ENCODE assay signal across 16 cellular contexts in genomic region chr4:80751200-80751599, GRCh38.
DNase-seq lines count a peak whose midpoint lies in the region; ATAC-seq and TF ChIP-seq lines count a peak whose summit lies in the region.
"Had no signal": no experiment of that assay in that cellular context is flagged by ENCODE, and none has a peak within 500 bp of the region (broad histone marks: within the 10 kb centered on the region; RNA-seq: fewer than 3 reads in every experiment).

No MANE protein-coding gene starts in this region.

- intact Hi-C loops in IMR-90 (cut with micrococcal nuclease) = no loop called here

- no peaks in the 10 kb centered on the region for H3K9me3 ChIP-seq in IMR-90 (ENCODE audit: control insufficient read depth, insufficient read depth, low read length)
- no peaks in the 10 kb centered on the region for H3K9me3 ChIP-seq in Peyer's patch
- H3K9me3 ChIP-seq: A549 had no signal

- DNase-seq in IMR-90 (no peak), WTC11 (ENCODE audit: low spot score) (peak; percentile 29), mesendoderm (peak; percentile 50), RKO (ENCODE audit: low spot score) (no peak), Peyer's patch (no peak)
- DNase-seq: CD8-positive, alpha-beta T cell; COR-L47; DMS153; DMS79 treated with DMSO at 0.1 percent for 48 hours; EL; GDM1; H7 had no signal

- H3K23ac ChIP-seq in IMR-90 (ENCODE audit: low read depth, low read length) (no peak overlapping the region), mesendoderm (ENCODE audit: low read length) (no peak overlapping the region)

- CTCF ChIA-PET in IMR-90 (lab: Yijun Ruan, JAX) = no interaction called here
- CTCF ChIA-PET in WTC11 (lab: Charles Lee) = no interaction called here

- ATAC-seq in IMR-90 (ENCODE audit: low read depth) (no peak), WTC11 (peak; percentile 69), GM21825 (IDR thresholded peaks at IDR 0.05; ENCODE audit: unreplicated experiment) (no peak)
- ATAC-seq: A549; CD8-positive, alpha-beta T cell; K562 had no signal

- H3K56ac ChIP-seq in IMR-90 (ENCODE audit: extremely low read depth, insufficient read depth, low read length) (no peak overlapping the region), mesendoderm (ENCODE audit: low read length) (no peak overlapping the region)

- H2BK5ac ChIP-seq in IMR-90 (ENCODE audit: low read depth, low read length, poor library complexity, severe bottlenecking) (no peak overlapping the region), mesendoderm (ENCODE audit: low read length) (no peak overlapping the region)

- no peak overlapping the region for H3K4ac ChIP-seq in IMR-90 (ENCODE audit: low read depth, low read length)
- no peak overlapping the region for H3K4ac ChIP-seq in mesendoderm (ENCODE audit: low read depth, low read length)

- no peaks in the 10 kb centered on the region for H4K20me1 ChIP-seq in IMR-90 (ENCODE audit: insufficient read depth, low read length)

- TF ChIP-seq CTCF in IMR-90 (conservative IDR thresholded peaks at IDR 0.05; ENCODE audit: low read depth, low read length) (no peak), WTC11 (IDR thresholded peaks at IDR 0.05) (no peak), Peyer's patch (IDR thresholded peaks at IDR 0.05) (no peak)

- H3K9me3 Mint-ChIP-seq in WTC11 = no peaks in the 10 kb centered on the region
- H3K9me3 Mint-ChIP-seq: CD8-positive, alpha-beta T cell had no signal

- H2BK20ac ChIP-seq in IMR-90 (ENCODE audit: low read depth, low read length) = no peak overlapping the region

- H4K91ac ChIP-seq in IMR-90 (ENCODE audit: insufficient read depth, low read depth, low read length) = no peak overlapping the region

- H3K14ac ChIP-seq in IMR-90 (replicated peaks; ENCODE audit: low read depth, low read length) = no peak overlapping the region

- H3K36me3 ChIP-seq in IMR-90 (ENCODE audit: control insufficient read depth, insufficient read depth, low read length) (no peaks in the 10 kb centered on the region), mesendoderm (ENCODE audit: control insufficient read depth, insufficient read depth, low read length) (no peaks in the 10 kb centered on the region), Peyer's patch (no peaks in the 10 kb centered on the region)

- H3K4me1 Mint-ChIP-seq in WTC11 = peaks cover 9% of the 10 kb centered on the region; the same call in 1 of the 2 replicates
- H3K4me1 Mint-ChIP-seq: CD14-positive monocyte had no signal

- BruUV-seq in IMR-90 (replicated peaks; lab: Mats Ljungman, UMichigan) = no TSS peak

- H4K5ac ChIP-seq in IMR-90 (ENCODE audit: low read depth, low read length) (no peak overlapping the region), mesendoderm (ENCODE audit: low read length) (no peak overlapping the region)

- in situ Hi-C loops in IMR-90 (cut with MboI; ENCODE audit: low sequenced_read_pairs) = no loop called here

- no peak overlapping the region for H2AFZ ChIP-seq in IMR-90 (replicated peaks; ENCODE audit: low read length, poor library complexity)

- H2AK5ac ChIP-seq in IMR-90 (ENCODE audit: low read depth, low read length) = no peak overlapping the region
- H2AK5ac ChIP-seq in mesendoderm (ENCODE audit: low read length) = no peak overlapping the region

- H3K4me3 Mint-ChIP-seq in WTC11 = no peak overlapping the region
- H3K4me3 Mint-ChIP-seq: CD14-positive monocyte; CD8-positive, alpha-beta T cell had no signal

- H3K79me1 ChIP-seq in IMR-90 (ENCODE audit: low read depth in 1 of 2, low read length in 2 of 2) (no peaks in the 10 kb centered on the region), mesendoderm (ENCODE audit: low read length) (no peaks in the 10 kb centered on the region)

- H2BK120ac ChIP-seq in IMR-90 (ENCODE audit: low read depth, low read length) (no peak overlapping the region), mesendoderm (ENCODE audit: low read depth, low read length) (no peak overlapping the region)

- no peaks in the 10 kb centered on the region for H3K36me3 Mint-ChIP-seq in WTC11
- H3K36me3 Mint-ChIP-seq: CD14-positive monocyte; CD8-positive, alpha-beta T cell had no signal

- H3K27me3 ChIP-seq in IMR-90 (ENCODE audit: control insufficient read depth, insufficient read depth, low read length) (no peaks in the 10 kb centered on the region), mesendoderm (ENCODE audit: insufficient read depth, low read length, poor library complexity) (no peaks in the 10 kb centered on the region), Peyer's patch (no peaks in the 10 kb centered on the region)

- H3K79me2 ChIP-seq in mesendoderm (ENCODE audit: control insufficient read depth, insufficient read depth, low read length) = no peaks in the 10 kb centered on the region

- H2AK9ac ChIP-seq in IMR-90 (replicated peaks; ENCODE audit: low read depth, low read length, poor library complexity) = peak overlapping the region; percentile 21

- POLR2A ChIA-PET in IMR-90 (lab: Charles Lee; ENCODE audit: unreplicated experiment) (no interaction called here), WTC11 (lab: Charles Lee) (no interaction called here)

- peaks cover 44% of the 10 kb centered on the region for H3K27me3 Mint-ChIP-seq in WTC11 (ENCODE audit: low read depth)

- no peak overlapping the region for H3K9ac ChIP-seq in IMR-90 (ENCODE audit: low read depth, low read length)
- H3K9ac ChIP-seq in mesendoderm (ENCODE audit: low read length) = no peak overlapping the region

- no peak overlapping the region for H3K27ac Mint-ChIP-seq in WTC11
- H3K27ac Mint-ChIP-seq: CD8-positive, alpha-beta T cell had no signal

- TF ChIP-seq POLR2A in IMR-90 (IDR thresholded peaks at IDR 0.05; ENCODE audit: low read depth, low read length) (no peak), Peyer's patch (IDR thresholded peaks at IDR 0.05) (no peak)

- no peak overlapping the region for H3K27ac ChIP-seq in IMR-90 (ENCODE audit: insufficient read depth, low read length)
- H3K27ac ChIP-seq in mesendoderm (ENCODE audit: low read depth, low read length) = no peak overlapping the region
- no peak overlapping the region for H3K27ac ChIP-seq in Peyer's patch
- H3K27ac ChIP-seq: A549 had no signal

- H3K4me1 ChIP-seq in IMR-90 (ENCODE audit: control insufficient read depth, insufficient read depth, low read length) (no peaks in the 10 kb centered on the region), mesendoderm (ENCODE audit: control insufficient read depth, low read depth, low read length) (no peaks in the 10 kb centered on the region), Peyer's patch (no peaks in the 10 kb centered on the region)
- H3K4me1 ChIP-seq: A549 had no signal

- H4K8ac ChIP-seq in IMR-90 (ENCODE audit: low read depth in 2 of 2, low read length in 2 of 2) (no peak overlapping the region), mesendoderm (ENCODE audit: low read depth, low read length) (no peak overlapping the region)

- H3K4me3 ChIP-seq in IMR-90 (ENCODE audit: insufficient read depth, low read depth, low read length) = no peak overlapping the region
- no peak overlapping the region for H3K4me3 ChIP-seq in mesendoderm (ENCODE audit: low read length)
- no peak overlapping the region for H3K4me3 ChIP-seq in Peyer's patch
- H3K4me3 ChIP-seq: A549, K562 had no signal

- H3K4me2 ChIP-seq in IMR-90 (ENCODE audit: low read depth, low read length) = no peak overlapping the region
- H3K4me2 ChIP-seq in mesendoderm (ENCODE audit: low read length) = no peak overlapping the region
- H3K4me2 ChIP-seq: A549 had no signal

- dilution Hi-C loops in IMR-90 (cut with HindIII; ENCODE audit: low sequenced_read_pairs, unreplicated experiment) = no loop called here

- no peak overlapping the region for H2BK15ac ChIP-seq in IMR-90 (ENCODE audit: low read depth, low read length)
- H2BK15ac ChIP-seq in mesendoderm (replicated peaks; ENCODE audit: low read depth) = no peak overlapping the region

- H3K9me1 ChIP-seq in IMR-90 (ENCODE audit: insufficient read depth, low read length) = no peaks in the 10 kb centered on the region

- H3K18ac ChIP-seq in IMR-90 (ENCODE audit: low read depth, low read length) = no peak overlapping the region
- H3K18ac ChIP-seq in mesendoderm (ENCODE audit: low read length) = no peak overlapping the region

- TF ChIP-seq RAD21 in IMR-90 (IDR thresholded peaks at IDR 0.05; ENCODE audit: low read length) = no peak

TF ChIP-seq in IMR-90, 13 proteins besides CTCF, POLR2A, EP300 and RAD21:
- no peak for TF ChIP-seq MXI1 (IDR thresholded peaks at IDR 0.05; ENCODE audit: borderline replicate concordance, low read depth, low read length)
- TF ChIP-seq RFX5 (IDR thresholded peaks at IDR 0.05; ENCODE audit: low read depth, low read length) = no peak
- no peak for TF ChIP-seq MAZ (IDR thresholded peaks at IDR 0.05; ENCODE audit: borderline replicate concordance, low read depth, low read length)
- no peak for TF ChIP-seq CHD1 (IDR thresholded peaks at IDR 0.05; ENCODE audit: low read depth, low read length)
- no peak for TF ChIP-seq USF2 (IDR thresholded peaks at IDR 0.05; ENCODE audit: low read depth, low read length)
- no peak for TF ChIP-seq BHLHE40 (IDR thresholded peaks at IDR 0.05; ENCODE audit: low read depth, low read length)
- TF ChIP-seq FOS (IDR thresholded peaks at IDR 0.05; ENCODE audit: low read depth, low read length) = no peak

TF ChIP-seq in WTC11, 78 proteins besides CTCF, POLR2A, EP300 and RAD21 (continues in another document):
- TF ChIP-seq FOXK1 (CRISPR knock-in tag; IDR thresholded peaks at IDR 0.05) = no peak
- no peak for TF ChIP-seq ZNF512 (CRISPR knock-in tag; IDR thresholded peaks at IDR 0.05; ENCODE audit: borderline replicate concordance)
- no peak for TF ChIP-seq PREB (CRISPR knock-in tag; IDR thresholded peaks at IDR 0.05; ENCODE audit: borderline replicate concordance)

Comparison
In these comparisons a context has a peak if more than half of its experiments do, and no peak if none do; other contexts are left out.
1. DNase-seq: peak in WTC11 (single experiment) and mesendoderm (single experiment); none in IMR-90 (single experiment), RKO (single experiment) and Peyer's patch (0 of 3).